In genomic region chr9:95874303-95874988, GRCh38 we compare ENCODE assay signal across 9 cellular contexts. TPM values are rescaled to one million over a fixed set of nuclear protein-coding genes. Genes with fewer than 3 reads are reported as not detected.
DNase-seq lines count a peak whose midpoint lies in the region; ATAC-seq, FAIRE-seq and TF ChIP-seq lines count a peak whose summit lies in the region.
"Had no signal": no experiment of that assay in that cellular context is flagged by ENCODE, and none has a peak within 500 bp of the region (broad histone marks: within the 10 kb centered on the region; RNA-seq: fewer than 3 reads in every experiment).

No MANE protein-coding gene starts in this region.

- peak overlapping the region in 1 of 3 experiments; percentile 60 for H3K4me3 ChIP-seq in endothelial cell of umbilical vein (replicated peaks in 1 of 3; ENCODE audit: insufficient read depth in 1 of 3, low read depth in 1 of 3, low read length in 3 of 3)
- H3K4me3 ChIP-seq in parathyroid adenoma (ENCODE audit: low read depth, low read length): no peak overlapping the region

- peak overlapping the region; percentile 91 for H3K4me2 ChIP-seq in endothelial cell of umbilical vein (ENCODE audit: insufficient read depth, low read length)
- H3K4me2 ChIP-seq in parathyroid adenoma (ENCODE audit: low read length): no peak overlapping the region

- intact Hi-C loops in endothelial cell of umbilical vein (cut with micrococcal nuclease): loop anchor here (1.0 to 10.0 kb wide), 4 partner anchors 18 to 690 kb away; no protein-coding TSS in a partner anchor

- H3K27me3 ChIP-seq in endothelial cell of umbilical vein (ENCODE audit: control insufficient read depth in 2 of 2, insufficient read depth in 2 of 2, low read length in 2 of 2) (no peaks in the 10 kb centered on the region), parathyroid adenoma (ENCODE audit: control insufficient read depth, insufficient read depth, low read length) (no peaks in the 10 kb centered on the region)

- no peaks in the 10 kb centered on the region for H3K9me1 ChIP-seq in endothelial cell of umbilical vein (replicated peaks; ENCODE audit: control insufficient read depth, extremely low read depth, insufficient read depth, low read length)

- DNase-seq in ELF-1 (ENCODE audit: low read depth, low spot score): peak; percentile 39
- DNase-seq in M059J (ENCODE audit: low read depth): peak; percentile 60
- no peak for DNase-seq in endothelial cell of umbilical vein (ENCODE audit: low read depth, low spot score)
- DNase-seq in SKM-1 (lab: John Stamatoyannopoulos, UW; ENCODE audit: unreplicated experiment): no peak
- DNase-seq in stimulated activated naive B cell treated with anti-CD40 and anti-IgM and Interleukin-4, amounts not matched to agents 10 μg/mL and 1 μg/mL and 100 μg/mL, for 72 hours: no peak
- DNase-seq in hepatic stellate cell (ENCODE audit: low spot score): no peak

- H3K79me2 ChIP-seq in endothelial cell of umbilical vein (ENCODE audit: control insufficient read depth, insufficient read depth, low read length) (peaks cover 11% of the 10 kb centered on the region), parathyroid adenoma (peaks cover 11% of the 10 kb centered on the region)

- peak overlapping the region; percentile 44 for H2AFZ ChIP-seq in endothelial cell of umbilical vein (ENCODE audit: low read depth, low read length)
- H2AFZ ChIP-seq in parathyroid adenoma: peak overlapping the region; percentile 99

- CTCF ChIA-PET in endothelial cell of umbilical vein (lab: Charles Lee): interaction anchor here (0.7 to 2.9 kb wide), 9 partner anchors 14 to 147 kb away, joined by 3 to 15 read pairs (median 4); no protein-coding TSS in a partner anchor

- dilution Hi-C loops in endothelial cell of umbilical vein (cut with MboI; ENCODE audit: extremely low pct_ligation_motif_present, low sequenced_read_pairs): no loop called here

- no TSS peak for BruUV-seq in endothelial cell of umbilical vein (replicated peaks; lab: Mats Ljungman, UMichigan)

- H4K20me1 ChIP-seq in endothelial cell of umbilical vein (replicated peaks; ENCODE audit: control insufficient read depth, extremely low read depth, insufficient read depth, low read length): no peaks in the 10 kb centered on the region

- H3K27ac Mint-ChIP-seq in stimulated activated naive B cell treated with anti-CD40 and anti-IgM and Interleukin-4, amounts not matched to agents 10 μg/mL and 1 μg/mL and 100 μg/mL, for 72 hours: no peak overlapping the region

- no peak for TF ChIP-seq POLR2A in endothelial cell of umbilical vein (IDR thresholded peaks at IDR 0.05; ENCODE audit: low read depth, low read length)

- no peaks in the 10 kb centered on the region for H3K27me3 Mint-ChIP-seq in stimulated activated naive B cell treated with anti-CD40 and anti-IgM and Interleukin-4, amounts not matched to agents 10 μg/mL and 1 μg/mL and 100 μg/mL, for 72 hours
- H3K27me3 Mint-ChIP-seq: T-cell had no signal

- peaks cover 0 to 2% of the 10 kb centered on the region in 2 donors for H3K9me3 Mint-ChIP-seq in stimulated activated naive B cell treated with anti-CD40 and anti-IgM and Interleukin-4, amounts not matched to agents 10 μg/mL and 1 μg/mL and 100 μg/mL, for 72 hours

- H3K9ac ChIP-seq in endothelial cell of umbilical vein (replicated peaks; ENCODE audit: extremely low read depth, insufficient read depth, low read length): peak overlapping the region; percentile 91
- H3K9ac ChIP-seq in parathyroid adenoma: no peak overlapping the region

- H3K4me3 Mint-ChIP-seq in stimulated activated naive B cell treated with anti-CD40 and anti-IgM and Interleukin-4, amounts not matched to agents 10 μg/mL and 1 μg/mL and 100 μg/mL, for 72 hours: no peak overlapping the region
- H3K4me3 Mint-ChIP-seq: T-cell had no signal

- TF ChIP-seq CTCF in endothelial cell of umbilical vein (IDR thresholded peaks at IDR 0.05; ENCODE audit: extremely low read depth in 1 of 2, insufficient read depth in 1 of 2, low read depth in 1 of 2, low read length in 2 of 2) (no peak), parathyroid adenoma (IDR thresholded peaks at IDR 0.05) (no peak)

- H3K27ac ChIP-seq in endothelial cell of umbilical vein (ENCODE audit: insufficient read depth, low read depth, low read length) (no peak overlapping the region), parathyroid adenoma (peak overlapping the region; percentile 100)

- ATAC-seq in GM21381 (IDR thresholded peaks at IDR 0.05; ENCODE audit: unreplicated experiment): no peak
- no peak for ATAC-seq in stimulated activated naive B cell treated with anti-CD40 and anti-IgM and Interleukin-4, amounts not matched to agents 10 μg/mL and 1 μg/mL and 100 μg/mL, for 72 hours (replicated peaks)

- peaks cover 20 to 24% of the 10 kb centered on the region in 2 donors for H3K4me1 Mint-ChIP-seq in stimulated activated naive B cell treated with anti-CD40 and anti-IgM and Interleukin-4, amounts not matched to agents 10 μg/mL and 1 μg/mL and 100 μg/mL, for 72 hours

- peaks cover 34 to 56% of the 10 kb centered on the region in 2 donors for H3K36me3 Mint-ChIP-seq in stimulated activated naive B cell treated with anti-CD40 and anti-IgM and Interleukin-4, amounts not matched to agents 10 μg/mL and 1 μg/mL and 100 μg/mL, for 72 hours

- POLR2A ChIA-PET in endothelial cell of umbilical vein (lab: Charles Lee): interaction anchor here (0.6 to 1.7 kb wide), 5 partner anchors 36 to 364 kb away, joined by 3 to 7 read pairs (median 4); no protein-coding TSS in a partner anchor

- no peaks in the 10 kb centered on the region for H3K36me3 ChIP-seq in endothelial cell of umbilical vein (ENCODE audit: control insufficient read depth in 2 of 2, extremely low read depth in 1 of 2, insufficient read depth in 2 of 2, low read length in 2 of 2)
- H3K36me3 ChIP-seq in parathyroid adenoma (ENCODE audit: control insufficient read depth, insufficient read depth, low read length): no peaks in the 10 kb centered on the region

- H3K4me1 ChIP-seq in endothelial cell of umbilical vein (ENCODE audit: control insufficient read depth, extremely low read depth, insufficient read depth, low read length): peaks cover 13% of the 10 kb centered on the region
- no peaks in the 10 kb centered on the region for H3K4me1 ChIP-seq in parathyroid adenoma

- H3K9me3 ChIP-seq in endothelial cell of umbilical vein (replicated peaks; ENCODE audit: control insufficient read depth, insufficient read depth, low read length) (no peaks in the 10 kb centered on the region), parathyroid adenoma (ENCODE audit: control insufficient read depth, low read length) (no peaks in the 10 kb centered on the region)

- no peak for FAIRE-seq in endothelial cell of umbilical vein (lab: Jason Lieb, UNC)

TF ChIP-seq in endothelial cell of umbilical vein, 7 proteins besides CTCF, POLR2A, EP300 and RAD21:
- TF ChIP-seq FOS (IDR thresholded peaks at IDR 0.05; ENCODE audit: borderline replicate concordance, insufficient read depth, low read length): no peak
- no peak for TF ChIP-seq MAX (IDR thresholded peaks at IDR 0.05; ENCODE audit: insufficient read depth, insufficient read length)
- TF ChIP-seq POLR2AphosphoS5 (IDR thresholded peaks at IDR 0.05; ENCODE audit: insufficient read depth, low read depth, low read length): no peak
- no peak for TF ChIP-seq JUN (IDR thresholded peaks at IDR 0.05; ENCODE audit: borderline replicate concordance, insufficient read depth, insufficient read length, low read depth)
- no peak for TF ChIP-seq EZH2 (IDR thresholded peaks at IDR 0.05; ENCODE audit: borderline replicate concordance, low read depth, low read length, severe bottlenecking)
- peak; percentile 25 for TF ChIP-seq GATA2 (IDR thresholded peaks at IDR 0.05; ENCODE audit: insufficient read depth, insufficient read length, low read depth, low read length)
- no peak for TF ChIP-seq MYC (IDR thresholded peaks at IDR 0.05; ENCODE audit: low read depth, low read length)
TF ChIP-seq in endothelial cell of umbilical vein: peak in this region for 1.

RNA-seq across cellular contexts. Expression of gene ERCC6L2, which starts 1.0 kb away (rescaled TPM):
- total RNA-seq in M059J (2014; rRNA removed; shearing (Covaris generic)): 31.5 and 70.3 TPM in 2 replicates
- total RNA-seq in endothelial cell of umbilical vein: 29.6 and 31.8 TPM in 2 replicates
- 4.7 and 5.3 TPM in 2 replicates for polyA plus RNA-seq in endothelial cell of umbilical vein
- polyA plus RNA-seq in endothelial cell of umbilical vein (2011; cell fraction: cytosol; rRNA removed): 7.8 and 8.3 TPM in 2 replicates
- polyA plus RNA-seq in endothelial cell of umbilical vein (2011; cell fraction: nucleus; rRNA removed): 21.7 and 27.3 TPM in 2 replicates
- polyA plus RNA-seq in endothelial cell of umbilical vein (2012): 12.0 and 14.0 TPM in 2 replicates
- 27.7 and 34.4 TPM in 2 replicates for polyA minus RNA-seq in endothelial cell of umbilical vein
- polyA minus RNA-seq in endothelial cell of umbilical vein (2011; cell fraction: cytosol; rRNA and poly(A)+ RNA removed): 34.7 TPM
- 58.0 and 64.9 TPM in 2 replicates for polyA minus RNA-seq in endothelial cell of umbilical vein (2011; cell fraction: nucleus; rRNA and poly(A)+ RNA removed)

Comparison
In these comparisons a context has a peak if more than half of its experiments do, and no peak if none do; other contexts are left out.
1. DNase-seq: peak in ELF-1 (single experiment) and M059J (single experiment); none in endothelial cell of umbilical vein (single experiment), SKM-1 (single experiment), stimulated activated naive B cell treated with anti-CD40 and anti-IgM and Interleukin-4, amounts not matched to agents 10 μg/mL and 1 μg/mL and 100 μg/mL, for 72 hours (single experiment) and hepatic stellate cell (single experiment).